15 cellular contexts compared by ENCODE assay signal in genomic region chr11:33389635-33390034, GRCh38. TPM values are rescaled to one million over a fixed set of nuclear protein-coding genes. Genes with fewer than 3 reads are reported as not detected.
DNase-seq lines count a peak whose midpoint lies in the region; ATAC-seq, FAIRE-seq and TF ChIP-seq lines count a peak whose summit lies in the region.
"Had no signal": no experiment of that assay in that cellular context is flagged by ENCODE, and none has a peak within 500 bp of the region (broad histone marks: within the 10 kb centered on the region; RNA-seq: fewer than 3 reads in every experiment).

No MANE protein-coding gene starts in this region.

- H4K20me1 ChIP-seq in BLaER1 treated with 17β-estradiol and CSF1 and Interleukin-3, amounts not matched to agents 10 nM and 100 nM = no peaks in the 10 kb centered on the region

- FAIRE-seq in GM19239 (lab: Jason Lieb, UNC) = peak; percentile 93

- peaks cover 11 to 26% (median 20%) of the 10 kb centered on the region in 11 experiments; a peak in 21 of 22 replicates for H3K9me3 ChIP-seq in BLaER1 treated with 17β-estradiol and CSF1 and Interleukin-3, amounts not matched to agents 10 nM and 100 nM (replicated peaks in 1 of 11)
- H3K9me3 ChIP-seq in tibial nerve = peaks cover 0 to 13% (median 0%) of the 10 kb centered on the region in 4 donors

- TF ChIP-seq POLR2A in tibial nerve (IDR thresholded peaks at IDR 0.05) = no peak

- no peaks in the 10 kb centered on the region for H3K36me3 ChIP-seq in BLaER1 treated with 17β-estradiol and CSF1 and Interleukin-3, amounts not matched to agents 10 nM and 100 nM
- no peaks in the 10 kb centered on the region for H3K36me3 ChIP-seq in tibial nerve
- H3K36me3 ChIP-seq: cardiac muscle cell, SJSA1 had no signal

- H3K4me3 ChIP-seq in BLaER1 treated with 17β-estradiol and CSF1 and Interleukin-3, amounts not matched to agents 10 nM and 100 nM = no peak overlapping the region
- no peak overlapping the region for H3K4me3 ChIP-seq in tibial nerve
- H3K4me3 ChIP-seq: cardiac muscle cell, hepatocyte, lung, SJSA1 had no signal

- no peak overlapping the region for H3K9ac ChIP-seq in BLaER1 treated with 17β-estradiol and CSF1 and Interleukin-3, amounts not matched to agents 10 nM and 100 nM

- no peak for TF ChIP-seq EP300 in tibial nerve (IDR thresholded peaks at IDR 0.05)

- H3K27ac ChIP-seq in BLaER1 treated with 17β-estradiol and CSF1 and Interleukin-3, amounts not matched to agents 10 nM and 100 nM = peak overlapping the region in 1 of 11 experiments; percentile 77; a peak in 1 of 22 replicates
- H3K27ac ChIP-seq in tibial nerve = no peak overlapping the region
- H3K27ac ChIP-seq: cardiac muscle cell, hepatocyte, SJSA1 had no signal

- TF ChIP-seq CTCF in tibial nerve (IDR thresholded peaks at IDR 0.05) = no peak

- H3K4me1 ChIP-seq in BLaER1 treated with 17β-estradiol and CSF1 and Interleukin-3, amounts not matched to agents 10 nM and 100 nM = peaks cover 24 to 45% (median 32%) of the 10 kb centered on the region in 10 experiments
- H3K4me1 ChIP-seq in tibial nerve = no peaks in the 10 kb centered on the region
- H3K4me1 ChIP-seq: SJSA1 had no signal

- WGBS in tibial nerve, 2 donors = 89 to 90% methylated on average over 4 of the region's 4 CpGs

- ATAC-seq in HG02588 (IDR thresholded peaks at IDR 0.05; ENCODE audit: unreplicated experiment) (peak; percentile 72), HG03432 (IDR thresholded peaks at IDR 0.05; ENCODE audit: unreplicated experiment) (peak; percentile 68), HG03139 (IDR thresholded peaks at IDR 0.05; ENCODE audit: unreplicated experiment) (no peak)
- ATAC-seq: activated T-helper 17 cell treated with anti-CD3 and anti-CD28 coated beads, Interleukin-2, amount 50 U/mL, for 72 hours had no signal

- H3K4me2 ChIP-seq in BLaER1 treated with 17β-estradiol and CSF1 and Interleukin-3, amounts not matched to agents 10 nM and 100 nM = peak overlapping the region in 7 of 11 experiments; percentile 39 to 88 (median 81); a peak in 12 of 22 replicates
- H3K4me2 ChIP-seq: hepatocyte had no signal

- DNase-seq in GM19239 (ENCODE audit: insufficient read length, low spot score) (no peak), SW 1271 (lab: John Stamatoyannopoulos, UW) (no peak), tibial nerve (ENCODE audit: low spot score in 2 of 2) (no peak)
- no peak for DNase-seq in activated CD4-positive, alpha-beta T cell treated with anti-CD3 and anti-CD28 coated beads for 48 hours
- DNase-seq: NCI-H524; stimulated activated naive CD4-positive, alpha-beta T cell treated with Interleukin-2 at 50 U/mL for 16 hours had no signal

- H3K27me3 ChIP-seq in BLaER1 treated with 17β-estradiol and CSF1 and Interleukin-3, amounts not matched to agents 10 nM and 100 nM = no peaks in the 10 kb centered on the region
- no peaks in the 10 kb centered on the region for H3K27me3 ChIP-seq in tibial nerve
- H3K27me3 ChIP-seq: cardiac muscle cell, hepatocyte had no signal

RNA-seq across cellular contexts. Expression of gene KIAA1549L, which starts 13.7 kb away (rescaled TPM):
- 1 to 10 TPM; 4.2 to 9.6 (median 5.7) TPM for total RNA-seq in tibial nerve
- total RNA-seq: activated T-helper 17 cell treated with anti-CD3 and anti-CD28 coated beads, Interleukin-2, amount 50 U/mL, for 72 hours had no signal
